In the genomic region with DNA sequence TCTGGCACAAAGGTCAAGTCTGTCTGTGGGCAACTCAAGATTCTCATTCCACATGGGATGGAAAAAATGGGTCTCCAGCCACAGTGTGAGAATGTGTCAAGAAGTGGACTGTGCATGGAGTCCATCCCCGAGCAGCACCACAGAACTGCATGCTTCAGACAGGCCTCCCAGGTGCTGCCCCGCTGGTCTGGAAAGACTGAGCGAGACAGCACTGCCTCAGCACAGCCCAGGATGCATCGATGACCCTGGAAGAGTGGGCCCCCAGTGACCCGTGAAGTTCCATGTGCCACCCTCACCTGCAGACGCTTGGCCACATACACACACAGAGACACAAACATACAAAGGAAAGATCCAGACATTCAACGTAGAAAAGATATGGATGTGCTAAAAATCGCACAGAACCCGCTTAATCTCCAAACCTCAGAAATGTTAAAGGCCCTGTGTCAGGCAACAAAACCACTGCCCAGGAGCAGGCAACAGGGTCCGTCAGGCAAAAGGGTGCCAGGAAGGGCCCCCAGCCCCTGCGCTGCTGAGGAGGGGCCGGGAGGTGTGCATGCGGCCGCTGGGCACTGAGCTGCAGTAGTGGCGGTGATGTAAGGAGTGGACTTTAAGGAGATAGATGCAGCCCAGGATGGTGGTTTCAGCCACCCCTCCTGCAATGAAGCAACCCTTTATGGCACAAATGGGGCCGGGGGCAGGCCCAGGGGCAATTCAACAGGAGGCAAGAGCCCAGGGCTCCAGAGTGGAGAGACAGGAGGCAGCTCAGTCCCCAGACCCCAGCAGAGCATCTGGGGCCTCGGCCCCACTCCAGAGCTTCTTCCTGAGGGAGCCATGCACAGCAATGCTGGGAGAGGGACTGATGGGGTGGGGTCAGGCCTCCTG, we compare ENCODE assay signal across 23 cellular contexts.
DNase-seq lines count a peak whose midpoint lies in the region; ATAC-seq and TF ChIP-seq lines count a peak whose summit lies in the region.
"Had no signal": no experiment of that assay in that cellular context is flagged by ENCODE, and none has a peak within 500 bp of the region (broad histone marks: within the 10 kb centered on the region; RNA-seq: fewer than 3 reads in every experiment).

No MANE protein-coding gene starts in this region.

- H3K4me1 ChIP-seq in upper lobe of left lung: no peaks in the 10 kb centered on the region
- H3K4me1 ChIP-seq: gastrocnemius medialis, prostate gland had no signal

- H3K9me3 ChIP-seq in upper lobe of left lung: no peaks in the 10 kb centered on the region
- H3K9me3 ChIP-seq: gastrocnemius medialis, prostate gland, stomach had no signal

- intact Hi-C loops in Right ventricle myocardium inferior (cut with DNase I) (no loop called here), cardiac septum (cut with DNase I) (no loop called here), left colon (cut with DNase I, micrococcal nuclease) (no loop called here)

- no peaks in the 10 kb centered on the region for H3K27me3 ChIP-seq in upper lobe of left lung
- H3K27me3 ChIP-seq: gastrocnemius medialis, stomach had no signal

- WGBS in upper lobe of left lung, 2 donors: 96 to 97% methylated on average over 12 to 17 of the region's 17 CpGs

- peaks cover 18 to 64% (median 51%) of the 10 kb centered on the region in 4 donors for H3K36me3 ChIP-seq in upper lobe of left lung

- H3K9me3 Mint-ChIP-seq in neural crest cell (no peaks in the 10 kb centered on the region), osteocyte (ENCODE audit: unreplicated experiment) (no peaks in the 10 kb centered on the region)
- H3K9me3 Mint-ChIP-seq: activated T-helper 2 cell treated with anti-CD3 and anti-CD28 coated beads, Interferon-gamma antibody, Interleukin-2, Interleukin-4, amounts not matched to agents 10 μg/mL and 5 μg/mL and 100 μg/mL, durations not matched to agents 14 hours and 24 hours and 36 hours; CD8-positive, alpha-beta memory T cell; central memory CD8-positive, alpha-beta T cell; immature natural killer cell had no signal

- no peak overlapping the region for H3K27ac Mint-ChIP-seq in neural crest cell (ENCODE audit: unreplicated experiment)
- no peak overlapping the region for H3K27ac Mint-ChIP-seq in osteocyte (ENCODE audit: unreplicated experiment)
- H3K27ac Mint-ChIP-seq: activated T-helper 2 cell treated with anti-CD3 and anti-CD28 coated beads, Interferon-gamma antibody, Interleukin-2, Interleukin-4, amounts not matched to agents 10 μg/mL and 5 μg/mL and 100 μg/mL, durations not matched to agents 14 hours and 24 hours and 36 hours; B cell had no signal

- no peak overlapping the region for H3K27ac ChIP-seq in upper lobe of left lung
- H3K27ac ChIP-seq: gastrocnemius medialis, prostate gland, stomach, WERI-Rb-1 had no signal

- H3K4me3 ChIP-seq in upper lobe of left lung: no peak overlapping the region
- H3K4me3 ChIP-seq: gastrocnemius medialis, prostate gland, stomach had no signal

- TF ChIP-seq CTCF in neural crest cell (conservative IDR thresholded peaks at IDR 0.05): no peak
- TF ChIP-seq CTCF in upper lobe of left lung (IDR thresholded peaks at IDR 0.05): no peak
- TF ChIP-seq CTCF in osteocyte (IDR thresholded peaks at IDR 0.05): no peak

- H3K27me3 Mint-ChIP-seq in neural crest cell (ENCODE audit: low read depth) (peaks cover 19% of the 10 kb centered on the region), osteocyte (ENCODE audit: unreplicated experiment) (no peaks in the 10 kb centered on the region)
- H3K27me3 Mint-ChIP-seq: B cell; CD8-positive, alpha-beta memory T cell; central memory CD8-positive, alpha-beta T cell had no signal

- H3K36me3 Mint-ChIP-seq in neural crest cell (ENCODE audit: low read depth): peaks cover 3% of the 10 kb centered on the region
- H3K36me3 Mint-ChIP-seq in osteocyte (ENCODE audit: unreplicated experiment): peaks cover 23% of the 10 kb centered on the region

- TF ChIP-seq EP300 in upper lobe of left lung (IDR thresholded peaks at IDR 0.05): no peak

- no peak for TF ChIP-seq POLR2A in upper lobe of left lung (IDR thresholded peaks at IDR 0.05)

- peak; percentile 75 for DNase-seq in Right ventricle myocardium inferior (ENCODE audit: missing footprints)
- DNase-seq in cardiac septum (ENCODE audit: low spot score): no peak
- peak; percentile 20 for DNase-seq in ecto neural progenitor cell (ENCODE audit: low spot score)
- no peak for DNase-seq in neural crest cell (ENCODE audit: low read depth, low spot score)
- peak; percentile 17 to 51 for DNase-seq in upper lobe of left lung
- DNase-seq in GM19240 (ENCODE audit: insufficient read length, low spot score): no peak
- DNase-seq in left colon: no peak
- DNase-seq in osteocyte (ENCODE audit: extremely low spot score, unreplicated experiment): no peak
- DNase-seq: activated CD4-positive, alpha-beta T cell treated with anti-CD3 and anti-CD28 coated beads, Interleukin-2, amount 50 U/mL, for 1 hour; CD8-positive, alpha-beta memory T cell; DMS153; gastrocnemius medialis; hippocampal formation; immature natural killer cell; left ventricle myocardium superior; NCI-H1694; stomach; T-helper 9 cell had no signal

- H3K4me1 Mint-ChIP-seq in neural crest cell (peaks cover 3% of the 10 kb centered on the region), osteocyte (ENCODE audit: unreplicated experiment) (no peaks in the 10 kb centered on the region)
- H3K4me1 Mint-ChIP-seq: central memory CD8-positive, alpha-beta T cell; immature natural killer cell had no signal

- H3K4me3 Mint-ChIP-seq in neural crest cell (peak overlapping the region; percentile 41), osteocyte (ENCODE audit: unreplicated experiment) (no peak overlapping the region)
- H3K4me3 Mint-ChIP-seq: B cell; CD8-positive, alpha-beta memory T cell; central memory CD8-positive, alpha-beta T cell; immature natural killer cell had no signal

- ATAC-seq in Right ventricle myocardium inferior: no peak
- ATAC-seq in upper lobe of left lung (ENCODE audit: low FRiP score in 2 of 2): no peak
- no peak for ATAC-seq in left colon
- ATAC-seq: gastrocnemius medialis, left ventricle myocardium superior had no signal

Comparison
In these comparisons a context has a peak if more than half of its experiments do, and no peak if none do; other contexts are left out.
1. DNase-seq: peak in Right ventricle myocardium inferior (single experiment), ecto neural progenitor cell (single experiment) and upper lobe of left lung (2 of 2); none in cardiac septum (single experiment), neural crest cell (single experiment), GM19240 (single experiment), left colon (0 of 2) and osteocyte (single experiment).